In the genomic region with DNA sequence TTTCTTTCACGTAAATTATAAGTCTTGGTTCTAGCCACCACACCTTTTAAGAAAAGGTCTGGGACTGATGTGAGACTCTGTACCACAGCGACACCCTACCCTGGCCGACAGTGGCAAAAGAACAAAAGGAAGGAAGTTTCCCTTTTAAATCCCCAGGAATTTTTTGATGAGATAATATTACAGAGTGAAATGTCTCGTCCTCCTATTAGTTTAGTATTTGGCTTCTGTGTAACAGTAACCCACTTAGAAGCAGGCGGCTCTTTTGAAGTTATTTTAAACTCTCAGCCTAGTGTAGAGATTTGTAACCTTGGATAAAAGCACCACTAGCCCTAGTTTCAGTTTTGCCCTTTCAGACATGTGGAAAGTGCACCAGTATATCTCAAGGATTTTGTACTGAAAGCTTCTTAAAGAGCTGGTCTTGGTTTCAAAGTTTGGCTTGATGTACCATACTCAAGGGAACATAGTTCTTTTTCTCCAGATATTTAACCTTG, we compare ENCODE assay signal across 11 cellular contexts.
DNase-seq lines count a peak whose midpoint lies in the region; ATAC-seq and TF ChIP-seq lines count a peak whose summit lies in the region.
"Had no signal": no experiment of that assay in that cellular context is flagged by ENCODE, and none has a peak within 500 bp of the region (broad histone marks: within the 10 kb centered on the region; RNA-seq: fewer than 3 reads in every experiment).

No MANE protein-coding gene starts in this region.

- H3K4me1 ChIP-seq in heart right ventricle (peaks cover 2 to 26% (median 17%) of the 10 kb centered on the region in 9 donors), psoas muscle (peaks cover 46% of the 10 kb centered on the region)

- intact Hi-C loops in heart right ventricle (cut with DNase I) (no loop called here), psoas muscle (cut with DNase I) (loop anchor here (2.0 to 5.0 kb wide), 3 partner anchors 55 to 95 kb away; a partner anchor contains a TSS)

- ATAC-seq in heart right ventricle, result peak; percentile 39 to 83 (median 67)
- ATAC-seq in psoas muscle, result peak; percentile 60 to 82 (median 74)
- no peak for ATAC-seq in HG02852 (IDR thresholded peaks at IDR 0.05; ENCODE audit: unreplicated experiment)

- H3K36me3 ChIP-seq in heart right ventricle, result no peaks in the 10 kb centered on the region
- no peaks in the 10 kb centered on the region for H3K36me3 ChIP-seq in psoas muscle (ENCODE audit: insufficient read depth in 1 of 2, low read depth in 1 of 2)

- TF ChIP-seq CTCF in astrocyte of the cerebellum (IDR thresholded peaks at IDR 0.05; ENCODE audit: low read depth, low read length, missing control alignments) (peak; percentile 12), heart right ventricle (IDR thresholded peaks at IDR 0.05) (peak in 2 of 9 donors; percentile 19), psoas muscle (IDR thresholded peaks at IDR 0.05) (no peak)

- H3K27me3 ChIP-seq in heart right ventricle (peaks cover 0 to 4% (median 0%) of the 10 kb centered on the region in 7 donors), psoas muscle (ENCODE audit: insufficient read depth in 3 of 3, low read length in 2 of 3) (no peaks in the 10 kb centered on the region)

- in situ Hi-C loops in G401 (cut with HindIII; ENCODE audit: low sequenced_read_pairs) (no loop called here), astrocyte of the cerebellum (cut with HindIII; ENCODE audit: low sequenced_read_pairs) (no loop called here)

- WGBS in heart right ventricle, 2 donors, result 26 to 29% methylated on average over 5 of the region's 5 CpGs
- 9 to 15% (median 10%) methylated on average over 5 of the region's 5 CpGs for WGBS in psoas muscle, 3 donors

- H3K4me3 ChIP-seq in astrocyte of the cerebellum (ENCODE audit: low read depth, low read length) (peak overlapping the region; percentile 12), heart right ventricle (peak overlapping the region in 8 of 10 donors; percentile 9 to 43 (median 30)), psoas muscle (peak overlapping the region; percentile 46)

- H3K27ac ChIP-seq in heart right ventricle (peak overlapping the region in 4 of 10 donors; percentile 12 to 46 (median 28)), psoas muscle (peak overlapping the region; percentile 86)
- H3K27ac ChIP-seq: HL-60 had no signal

- peak; percentile 38 for DNase-seq in G401 (ENCODE audit: low spot score)
- DNase-seq in astrocyte of the cerebellum (ENCODE audit: low read depth), result no peak
- no peak for DNase-seq in heart right ventricle
- DNase-seq in psoas muscle, result no peak
- DNase-seq in NCI-H2196 (lab: John Stamatoyannopoulos, UW; ENCODE audit: unreplicated experiment), result no peak
- no peak for DNase-seq in SIG-M5 (lab: John Stamatoyannopoulos, UW)
- no peak for DNase-seq in NCI-H128 (lab: John Stamatoyannopoulos, UW; ENCODE audit: unreplicated experiment)
- DNase-seq: DND-41, NCI-H774 had no signal

- H3K9me3 ChIP-seq in heart right ventricle, result no peaks in the 10 kb centered on the region
- H3K9me3 ChIP-seq in psoas muscle, result no peaks in the 10 kb centered on the region

Comparison
In these comparisons a context has a peak if more than half of its experiments do, and no peak if none do; other contexts are left out.
1. intact Hi-C loops: an anchor here in psoas muscle (2.0 to 5.0 kb wide); none called in heart right ventricle.